In genomic region chr22:30755760-30756124, GRCh38 we compare ENCODE assay signal across 1 cellular context.
TF ChIP-seq lines count a peak whose summit lies in the region.

No MANE protein-coding gene starts in this region.

TF ChIP-seq in GM23338, 12 proteins besides CTCF, POLR2A, EP300 and RAD21 (continued from another document):
- TF ChIP-seq ZNF462 (CRISPR knock-in tag; IDR thresholded peaks at IDR 0.05) (no peak), EZH2phosphoT487 (IDR thresholded peaks at IDR 0.05; ENCODE audit: unreplicated experiment) (no peak), JUNB (IDR thresholded peaks at IDR 0.05; ENCODE audit: unreplicated experiment) (no peak), EZH2 (IDR thresholded peaks at IDR 0.05; ENCODE audit: low read depth, unreplicated experiment) (no peak), CREB1 (CRISPR knock-in tag; IDR thresholded peaks at IDR 0.05; ENCODE audit: low read depth) (no peak), ZNF331 (CRISPR knock-in tag; IDR thresholded peaks at IDR 0.05; ENCODE audit: low read depth) (no peak), NANOG (IDR thresholded peaks at IDR 0.05; ENCODE audit: borderline replicate concordance) (no peak)
